In the genomic region with DNA sequence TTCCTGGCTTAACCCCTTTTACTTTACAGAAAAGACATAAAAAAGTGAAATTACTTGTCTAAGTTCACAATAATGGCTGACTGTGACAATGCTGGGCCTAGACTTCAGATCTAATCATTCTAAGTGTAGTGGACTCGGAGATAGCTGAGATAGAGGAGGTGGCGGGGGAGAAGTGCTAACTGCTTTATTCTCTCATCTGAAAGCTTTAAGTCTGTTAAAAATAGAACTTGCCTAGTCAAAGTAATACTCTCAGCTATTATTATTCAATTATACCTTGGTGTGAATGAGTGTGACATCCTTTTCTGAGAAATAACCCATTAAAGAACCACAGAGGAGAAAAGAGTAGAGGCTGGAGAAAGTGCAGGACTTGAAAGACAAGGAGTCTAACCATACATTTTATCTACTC, we compare ENCODE assay signal across 1 cellular context.
TF ChIP-seq lines count a peak whose summit lies in the region.

No MANE protein-coding gene starts in this region.

TF ChIP-seq in GM12878, 131 proteins besides CTCF, POLR2A, EP300 and RAD21 (continued from another document and continues in another):
- TF ChIP-seq, protein P1, sequence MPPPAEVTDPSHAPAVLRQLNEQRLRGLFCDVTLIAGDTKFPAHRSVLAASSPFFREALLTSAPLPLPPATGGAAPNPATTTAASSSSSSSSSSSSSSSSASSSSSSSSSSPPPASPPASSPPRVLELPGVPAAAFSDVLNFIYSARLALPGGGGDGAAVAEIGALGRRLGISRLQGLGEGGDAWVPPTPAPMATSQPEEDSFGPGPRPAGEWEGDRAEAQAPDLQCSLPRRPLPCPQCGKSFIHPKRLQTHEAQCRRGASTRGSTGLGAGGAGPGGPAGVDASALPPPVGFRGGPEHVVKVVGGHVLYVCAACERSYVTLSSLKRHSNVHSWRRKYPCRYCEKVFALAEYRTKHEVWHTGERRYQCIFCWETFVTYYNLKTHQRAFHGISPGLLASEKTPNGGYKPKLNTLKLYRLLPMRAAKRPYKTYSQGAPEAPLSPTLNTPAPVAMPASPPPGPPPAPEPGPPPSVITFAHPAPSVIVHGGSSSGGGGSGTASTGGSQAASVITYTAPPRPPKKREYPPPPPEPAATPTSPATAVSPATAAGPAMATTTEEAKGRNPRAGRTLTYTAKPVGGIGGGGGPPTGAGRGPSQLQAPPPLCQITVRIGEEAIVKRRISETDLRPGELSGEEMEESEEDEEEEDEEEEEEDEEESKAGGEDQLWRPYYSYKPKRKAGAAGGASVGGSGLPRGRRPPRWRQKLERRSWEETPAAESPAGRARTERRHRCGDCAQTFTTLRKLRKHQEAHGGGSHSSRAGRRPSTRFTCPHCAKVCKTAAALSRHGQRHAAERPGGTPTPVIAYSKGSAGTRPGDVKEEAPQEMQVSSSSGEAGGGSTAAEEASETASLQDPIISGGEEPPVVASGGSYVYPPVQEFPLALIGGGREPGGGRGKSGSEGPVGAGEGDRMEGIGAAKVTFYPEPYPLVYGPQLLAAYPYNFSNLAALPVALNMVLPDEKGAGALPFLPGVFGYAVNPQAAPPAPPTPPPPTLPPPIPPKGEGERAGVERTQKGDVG (CRISPR knock-in tag; IDR thresholded peaks at IDR 0.05), result no peak
- TF ChIP-seq GATAD2B (conservative IDR thresholded peaks at IDR 0.05; ENCODE audit: low read depth) (no peak), BCL11A (IDR thresholded peaks at IDR 0.05; ENCODE audit: low read depth, low read length) (peak; percentile 55; the same call in 1 of the 2 replicates), YY1 (IDR thresholded peaks at IDR 0.05; ENCODE audit: low read depth, low read length) (peak; percentile 31; the same call in 1 of the 2 replicates), FOXM1 (IDR thresholded peaks at IDR 0.05; ENCODE audit: low read depth, low read length) (peak; percentile 70; the same call in 1 of the 2 replicates), ZBED1 (IDR thresholded peaks at IDR 0.05; ENCODE audit: borderline replicate concordance) (peak; percentile 68; the same call in 1 of the 2 replicates), SMC3 (IDR thresholded peaks at IDR 0.05; ENCODE audit: borderline replicate concordance, low read length) (no peak), MYC (IDR thresholded peaks at IDR 0.05; ENCODE audit: insufficient read depth, insufficient read length, insufficient replicate concordance, low read length, severe bottlenecking) (no peak), CBFB (IDR thresholded peaks at IDR 0.05; ENCODE audit: low read depth) (no peak), SUPT20H (IDR thresholded peaks at IDR 0.05; ENCODE audit: borderline replicate concordance, control insufficient read depth, low read depth, low read length) (no peak), HDAC2 (IDR thresholded peaks at IDR 0.05) (no peak), CEBPB (IDR thresholded peaks at IDR 0.05; ENCODE audit: borderline replicate concordance in 1 of 2, low read depth in 2 of 2, low read length in 2 of 2) (no peak), FOS (IDR thresholded peaks at IDR 0.05; ENCODE audit: borderline replicate concordance, extremely low read depth, insufficient read length) (no peak), NBN (IDR thresholded peaks at IDR 0.05) (0 out of 2 replicates have a peak, but pooled peaks have one; percentile 43), EZH2 (IDR thresholded peaks at IDR 0.05; ENCODE audit: borderline replicate concordance, control insufficient read depth, low read depth, low read length) (no peak), NR2C2 (IDR thresholded peaks at IDR 0.05; ENCODE audit: borderline replicate concordance, control insufficient read depth, insufficient read length, low read depth) (no peak), ZZZ3 (IDR thresholded peaks at IDR 0.05; ENCODE audit: control insufficient read depth, insufficient read length, low read depth) (no peak), MTA3 (IDR thresholded peaks at IDR 0.05; ENCODE audit: borderline replicate concordance, low read length) (no peak), NR2F1 (conservative IDR thresholded peaks at IDR 0.05) (0 out of 2 replicates have a peak, but pooled peaks have one; percentile 42), KDM1A (IDR thresholded peaks at IDR 0.05; ENCODE audit: borderline replicate concordance) (no peak), TAF1 (IDR thresholded peaks at IDR 0.05; ENCODE audit: borderline replicate concordance, low read depth, low read length) (no peak), MXI1 (IDR thresholded peaks at IDR 0.05; ENCODE audit: low read depth, low read length) (no peak), PAX5 (IDR thresholded peaks at IDR 0.05; ENCODE audit: borderline replicate concordance, low read depth, low read length) (no peak), TBL1XR1 (IDR thresholded peaks at IDR 0.05; ENCODE audit: low read depth, low read length) (peak; percentile 73)
- TF ChIP-seq, protein P2, sequence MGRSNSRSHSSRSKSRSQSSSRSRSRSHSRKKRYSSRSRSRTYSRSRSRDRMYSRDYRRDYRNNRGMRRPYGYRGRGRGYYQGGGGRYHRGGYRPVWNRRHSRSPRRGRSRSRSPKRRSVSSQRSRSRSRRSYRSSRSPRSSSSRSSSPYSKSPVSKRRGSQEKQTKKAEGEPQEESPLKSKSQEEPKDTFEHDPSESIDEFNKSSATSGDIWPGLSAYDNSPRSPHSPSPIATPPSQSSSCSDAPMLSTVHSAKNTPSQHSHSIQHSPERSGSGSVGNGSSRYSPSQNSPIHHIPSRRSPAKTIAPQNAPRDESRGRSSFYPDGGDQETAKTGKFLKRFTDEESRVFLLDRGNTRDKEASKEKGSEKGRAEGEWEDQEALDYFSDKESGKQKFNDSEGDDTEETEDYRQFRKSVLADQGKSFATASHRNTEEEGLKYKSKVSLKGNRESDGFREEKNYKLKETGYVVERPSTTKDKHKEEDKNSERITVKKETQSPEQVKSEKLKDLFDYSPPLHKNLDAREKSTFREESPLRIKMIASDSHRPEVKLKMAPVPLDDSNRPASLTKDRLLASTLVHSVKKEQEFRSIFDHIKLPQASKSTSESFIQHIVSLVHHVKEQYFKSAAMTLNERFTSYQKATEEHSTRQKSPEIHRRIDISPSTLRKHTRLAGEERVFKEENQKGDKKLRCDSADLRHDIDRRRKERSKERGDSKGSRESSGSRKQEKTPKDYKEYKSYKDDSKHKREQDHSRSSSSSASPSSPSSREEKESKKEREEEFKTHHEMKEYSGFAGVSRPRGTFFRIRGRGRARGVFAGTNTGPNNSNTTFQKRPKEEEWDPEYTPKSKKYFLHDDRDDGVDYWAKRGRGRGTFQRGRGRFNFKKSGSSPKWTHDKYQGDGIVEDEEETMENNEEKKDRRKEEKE (IDR thresholded peaks at IDR 0.05), result no peak
- TF ChIP-seq, protein P3, sequence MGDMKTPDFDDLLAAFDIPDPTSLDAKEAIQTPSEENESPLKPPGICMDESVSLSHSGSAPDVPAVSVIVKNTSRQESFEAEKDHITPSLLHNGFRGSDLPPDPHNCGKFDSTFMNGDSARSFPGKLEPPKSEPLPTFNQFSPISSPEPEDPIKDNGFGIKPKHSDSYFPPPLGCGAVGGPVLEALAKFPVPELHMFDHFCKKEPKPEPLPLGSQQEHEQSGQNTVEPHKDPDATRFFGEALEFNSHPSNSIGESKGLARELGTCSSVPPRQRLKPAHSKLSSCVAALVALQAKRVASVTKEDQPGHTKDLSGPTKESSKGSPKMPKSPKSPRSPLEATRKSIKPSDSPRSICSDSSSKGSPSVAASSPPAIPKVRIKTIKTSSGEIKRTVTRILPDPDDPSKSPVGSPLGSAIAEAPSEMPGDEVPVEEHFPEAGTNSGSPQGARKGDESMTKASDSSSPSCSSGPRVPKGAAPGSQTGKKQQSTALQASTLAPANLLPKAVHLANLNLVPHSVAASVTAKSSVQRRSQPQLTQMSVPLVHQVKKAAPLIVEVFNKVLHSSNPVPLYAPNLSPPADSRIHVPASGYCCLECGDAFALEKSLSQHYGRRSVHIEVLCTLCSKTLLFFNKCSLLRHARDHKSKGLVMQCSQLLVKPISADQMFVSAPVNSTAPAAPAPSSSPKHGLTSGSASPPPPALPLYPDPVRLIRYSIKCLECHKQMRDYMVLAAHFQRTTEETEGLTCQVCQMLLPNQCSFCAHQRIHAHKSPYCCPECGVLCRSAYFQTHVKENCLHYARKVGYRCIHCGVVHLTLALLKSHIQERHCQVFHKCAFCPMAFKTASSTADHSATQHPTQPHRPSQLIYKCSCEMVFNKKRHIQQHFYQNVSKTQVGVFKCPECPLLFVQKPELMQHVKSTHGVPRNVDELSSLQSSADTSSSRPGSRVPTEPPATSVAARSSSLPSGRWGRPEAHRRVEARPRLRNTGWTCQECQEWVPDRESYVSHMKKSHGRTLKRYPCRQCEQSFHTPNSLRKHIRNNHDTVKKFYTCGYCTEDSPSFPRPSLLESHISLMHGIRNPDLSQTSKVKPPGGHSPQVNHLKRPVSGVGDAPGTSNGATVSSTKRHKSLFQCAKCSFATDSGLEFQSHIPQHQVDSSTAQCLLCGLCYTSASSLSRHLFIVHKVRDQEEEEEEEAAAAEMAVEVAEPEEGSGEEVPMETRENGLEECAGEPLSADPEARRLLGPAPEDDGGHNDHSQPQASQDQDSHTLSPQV (IDR thresholded peaks at IDR 0.05), result no peak
- TF ChIP-seq, protein P4, sequence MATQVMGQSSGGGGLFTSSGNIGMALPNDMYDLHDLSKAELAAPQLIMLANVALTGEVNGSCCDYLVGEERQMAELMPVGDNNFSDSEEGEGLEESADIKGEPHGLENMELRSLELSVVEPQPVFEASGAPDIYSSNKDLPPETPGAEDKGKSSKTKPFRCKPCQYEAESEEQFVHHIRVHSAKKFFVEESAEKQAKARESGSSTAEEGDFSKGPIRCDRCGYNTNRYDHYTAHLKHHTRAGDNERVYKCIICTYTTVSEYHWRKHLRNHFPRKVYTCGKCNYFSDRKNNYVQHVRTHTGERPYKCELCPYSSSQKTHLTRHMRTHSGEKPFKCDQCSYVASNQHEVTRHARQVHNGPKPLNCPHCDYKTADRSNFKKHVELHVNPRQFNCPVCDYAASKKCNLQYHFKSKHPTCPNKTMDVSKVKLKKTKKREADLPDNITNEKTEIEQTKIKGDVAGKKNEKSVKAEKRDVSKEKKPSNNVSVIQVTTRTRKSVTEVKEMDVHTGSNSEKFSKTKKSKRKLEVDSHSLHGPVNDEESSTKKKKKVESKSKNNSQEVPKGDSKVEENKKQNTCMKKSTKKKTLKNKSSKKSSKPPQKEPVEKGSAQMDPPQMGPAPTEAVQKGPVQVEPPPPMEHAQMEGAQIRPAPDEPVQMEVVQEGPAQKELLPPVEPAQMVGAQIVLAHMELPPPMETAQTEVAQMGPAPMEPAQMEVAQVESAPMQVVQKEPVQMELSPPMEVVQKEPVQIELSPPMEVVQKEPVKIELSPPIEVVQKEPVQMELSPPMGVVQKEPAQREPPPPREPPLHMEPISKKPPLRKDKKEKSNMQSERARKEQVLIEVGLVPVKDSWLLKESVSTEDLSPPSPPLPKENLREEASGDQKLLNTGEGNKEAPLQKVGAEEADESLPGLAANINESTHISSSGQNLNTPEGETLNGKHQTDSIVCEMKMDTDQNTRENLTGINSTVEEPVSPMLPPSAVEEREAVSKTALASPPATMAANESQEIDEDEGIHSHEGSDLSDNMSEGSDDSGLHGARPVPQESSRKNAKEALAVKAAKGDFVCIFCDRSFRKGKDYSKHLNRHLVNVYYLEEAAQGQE (IDR thresholded peaks at IDR 0.05; ENCODE audit: low read depth, low read length), result no peak
- TF ChIP-seq, protein P5, sequence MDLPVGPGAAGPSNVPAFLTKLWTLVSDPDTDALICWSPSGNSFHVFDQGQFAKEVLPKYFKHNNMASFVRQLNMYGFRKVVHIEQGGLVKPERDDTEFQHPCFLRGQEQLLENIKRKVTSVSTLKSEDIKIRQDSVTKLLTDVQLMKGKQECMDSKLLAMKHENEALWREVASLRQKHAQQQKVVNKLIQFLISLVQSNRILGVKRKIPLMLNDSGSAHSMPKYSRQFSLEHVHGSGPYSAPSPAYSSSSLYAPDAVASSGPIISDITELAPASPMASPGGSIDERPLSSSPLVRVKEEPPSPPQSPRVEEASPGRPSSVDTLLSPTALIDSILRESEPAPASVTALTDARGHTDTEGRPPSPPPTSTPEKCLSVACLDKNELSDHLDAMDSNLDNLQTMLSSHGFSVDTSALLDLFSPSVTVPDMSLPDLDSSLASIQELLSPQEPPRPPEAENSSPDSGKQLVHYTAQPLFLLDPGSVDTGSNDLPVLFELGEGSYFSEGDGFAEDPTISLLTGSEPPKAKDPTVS (IDR thresholded peaks at IDR 0.05; ENCODE audit: low read depth, low read length), result no peak
- TF ChIP-seq, protein P6, sequence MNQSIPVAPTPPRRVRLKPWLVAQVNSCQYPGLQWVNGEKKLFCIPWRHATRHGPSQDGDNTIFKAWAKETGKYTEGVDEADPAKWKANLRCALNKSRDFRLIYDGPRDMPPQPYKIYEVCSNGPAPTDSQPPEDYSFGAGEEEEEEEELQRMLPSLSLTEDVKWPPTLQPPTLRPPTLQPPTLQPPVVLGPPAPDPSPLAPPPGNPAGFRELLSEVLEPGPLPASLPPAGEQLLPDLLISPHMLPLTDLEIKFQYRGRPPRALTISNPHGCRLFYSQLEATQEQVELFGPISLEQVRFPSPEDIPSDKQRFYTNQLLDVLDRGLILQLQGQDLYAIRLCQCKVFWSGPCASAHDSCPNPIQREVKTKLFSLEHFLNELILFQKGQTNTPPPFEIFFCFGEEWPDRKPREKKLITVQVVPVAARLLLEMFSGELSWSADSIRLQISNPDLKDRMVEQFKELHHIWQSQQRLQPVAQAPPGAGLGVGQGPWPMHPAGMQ (IDR thresholded peaks at IDR 0.05; ENCODE audit: borderline replicate concordance), result no peak
- TF ChIP-seq, protein P7, sequence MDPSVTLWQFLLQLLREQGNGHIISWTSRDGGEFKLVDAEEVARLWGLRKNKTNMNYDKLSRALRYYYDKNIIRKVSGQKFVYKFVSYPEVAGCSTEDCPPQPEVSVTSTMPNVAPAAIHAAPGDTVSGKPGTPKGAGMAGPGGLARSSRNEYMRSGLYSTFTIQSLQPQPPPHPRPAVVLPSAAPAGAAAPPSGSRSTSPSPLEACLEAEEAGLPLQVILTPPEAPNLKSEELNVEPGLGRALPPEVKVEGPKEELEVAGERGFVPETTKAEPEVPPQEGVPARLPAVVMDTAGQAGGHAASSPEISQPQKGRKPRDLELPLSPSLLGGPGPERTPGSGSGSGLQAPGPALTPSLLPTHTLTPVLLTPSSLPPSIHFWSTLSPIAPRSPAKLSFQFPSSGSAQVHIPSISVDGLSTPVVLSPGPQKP (IDR thresholded peaks at IDR 0.05; ENCODE audit: low read depth, low read length), result no peak
- TF ChIP-seq, protein P8, sequence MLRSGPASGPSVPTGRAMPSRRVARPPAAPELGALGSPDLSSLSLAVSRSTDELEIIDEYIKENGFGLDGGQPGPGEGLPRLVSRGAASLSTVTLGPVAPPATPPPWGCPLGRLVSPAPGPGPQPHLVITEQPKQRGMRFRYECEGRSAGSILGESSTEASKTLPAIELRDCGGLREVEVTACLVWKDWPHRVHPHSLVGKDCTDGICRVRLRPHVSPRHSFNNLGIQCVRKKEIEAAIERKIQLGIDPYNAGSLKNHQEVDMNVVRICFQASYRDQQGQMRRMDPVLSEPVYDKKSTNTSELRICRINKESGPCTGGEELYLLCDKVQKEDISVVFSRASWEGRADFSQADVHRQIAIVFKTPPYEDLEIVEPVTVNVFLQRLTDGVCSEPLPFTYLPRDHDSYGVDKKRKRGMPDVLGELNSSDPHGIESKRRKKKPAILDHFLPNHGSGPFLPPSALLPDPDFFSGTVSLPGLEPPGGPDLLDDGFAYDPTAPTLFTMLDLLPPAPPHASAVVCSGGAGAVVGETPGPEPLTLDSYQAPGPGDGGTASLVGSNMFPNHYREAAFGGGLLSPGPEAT (IDR thresholded peaks at IDR 0.05; ENCODE audit: low read depth), result peak; percentile 87
